In the genomic region with DNA sequence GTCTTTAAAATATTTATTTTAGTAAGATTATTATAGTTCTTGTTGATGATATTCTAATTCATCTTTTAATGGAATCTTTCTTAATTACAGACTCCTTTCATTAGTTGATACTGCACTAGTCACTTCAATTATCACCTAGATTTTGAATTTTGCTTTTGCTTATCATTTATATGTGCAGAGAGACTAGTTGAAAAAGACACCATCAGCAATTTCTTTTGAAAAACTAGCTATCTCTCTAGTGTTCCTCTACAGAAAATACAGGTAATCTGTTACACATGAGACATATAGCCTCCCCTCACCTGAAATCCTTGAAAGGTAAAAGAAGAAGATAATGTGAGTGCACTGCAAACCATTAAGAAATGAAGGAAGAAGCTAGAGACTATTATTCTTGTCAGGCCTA, we compare ENCODE assay signal across 15 cellular contexts. TPM values are rescaled to one million over a fixed set of nuclear protein-coding genes. Genes with fewer than 3 reads are reported as not detected.
DNase-seq lines count a peak whose midpoint lies in the region; ATAC-seq and TF ChIP-seq lines count a peak whose summit lies in the region.
"Had no signal": no experiment of that assay in that cellular context is flagged by ENCODE, and none has a peak within 500 bp of the region (broad histone marks: within the 10 kb centered on the region; RNA-seq: fewer than 3 reads in every experiment).

No MANE protein-coding gene starts in this region.

- H3K4me1 ChIP-seq in CD8-positive, alpha-beta memory T cell (ENCODE audit: insufficient read depth, low read length) = peaks cover 46% of the 10 kb centered on the region

- no peak overlapping the region for H3K27ac ChIP-seq in CD8-positive, alpha-beta memory T cell (ENCODE audit: low read depth, low read length)

- no peak overlapping the region for H3K4me3 Mint-ChIP-seq in activated naive CD4-positive, alpha-beta T cell treated with anti-CD3 and anti-CD28 coated beads, Interleukin-2, amount 10 ng/mL, durations not matched to agents 7 days and 5 days
- H3K4me3 Mint-ChIP-seq in CD8-positive, alpha-beta memory T cell = peak overlapping the region in 1 of 7 donors; percentile 6
- H3K4me3 Mint-ChIP-seq in activated T-helper 17 cell treated with anti-CD3 and anti-CD28 coated beads, Interleukin-2, amount 50 U/mL, for 72 hours = peak overlapping the region; percentile 35
- no peak overlapping the region for H3K4me3 Mint-ChIP-seq in progenitor cell of endocrine pancreas (ENCODE audit: low read depth)
- H3K4me3 Mint-ChIP-seq in activated T-helper 2 cell treated with anti-CD3 and anti-CD28 coated beads, Interferon-gamma antibody, Interleukin-2, Interleukin-4, amounts not matched to agents 10 μg/mL and 5 μg/mL and 100 μg/mL, durations not matched to agents 14 hours and 24 hours and 36 hours (ENCODE audit: low read depth) = no peak overlapping the region
- H3K4me3 Mint-ChIP-seq: CD14-positive monocyte, GM23338 had no signal

- ATAC-seq in activated T-helper 17 cell treated with anti-CD3 and anti-CD28 coated beads, Interleukin-2, amount 50 U/mL, for 72 hours (replicated peaks) = no peak
- ATAC-seq: GM23338 had no signal

- no peak overlapping the region for H3K4me3 ChIP-seq in CD8-positive, alpha-beta memory T cell (ENCODE audit: low read length)
- H3K4me3 ChIP-seq: GM23338 had no signal

- H3K9me3 ChIP-seq in CD8-positive, alpha-beta memory T cell (ENCODE audit: low read length) = no peaks in the 10 kb centered on the region

- H3K36me3 Mint-ChIP-seq in activated naive CD4-positive, alpha-beta T cell treated with anti-CD3 and anti-CD28 coated beads, Interleukin-2, amount 10 ng/mL, durations not matched to agents 7 days and 5 days = peaks cover 53% of the 10 kb centered on the region
- H3K36me3 Mint-ChIP-seq in CD8-positive, alpha-beta memory T cell = peaks cover 12 to 29% (median 14%) of the 10 kb centered on the region in 3 donors
- peaks cover 21% of the 10 kb centered on the region for H3K36me3 Mint-ChIP-seq in activated T-helper 17 cell treated with anti-CD3 and anti-CD28 coated beads, Interleukin-2, amount 50 U/mL, for 72 hours (ENCODE audit: low read depth)
- H3K36me3 Mint-ChIP-seq in progenitor cell of endocrine pancreas (ENCODE audit: insufficient read depth) = peaks cover 14% of the 10 kb centered on the region
- H3K36me3 Mint-ChIP-seq in activated T-helper 2 cell treated with anti-CD3 and anti-CD28 coated beads, Interferon-gamma antibody, Interleukin-2, Interleukin-4, amounts not matched to agents 10 μg/mL and 5 μg/mL and 100 μg/mL, durations not matched to agents 14 hours and 24 hours and 36 hours (ENCODE audit: low read depth) = peaks cover 56% of the 10 kb centered on the region

- no peak for TF ChIP-seq CTCF in progenitor cell of endocrine pancreas (IDR thresholded peaks at IDR 0.05; ENCODE audit: unreplicated experiment)

- H3K4me1 Mint-ChIP-seq in activated naive CD4-positive, alpha-beta T cell treated with anti-CD3 and anti-CD28 coated beads, Interleukin-2, amount 10 ng/mL, durations not matched to agents 7 days and 5 days = peaks cover 43% of the 10 kb centered on the region
- H3K4me1 Mint-ChIP-seq in CD8-positive, alpha-beta memory T cell = peaks cover 0 to 71% (median 48%) of the 10 kb centered on the region in 3 donors
- peaks cover 36% of the 10 kb centered on the region for H3K4me1 Mint-ChIP-seq in activated T-helper 17 cell treated with anti-CD3 and anti-CD28 coated beads, Interleukin-2, amount 50 U/mL, for 72 hours
- H3K4me1 Mint-ChIP-seq in progenitor cell of endocrine pancreas (ENCODE audit: low read depth) = peaks cover 31% of the 10 kb centered on the region
- peaks cover 32% of the 10 kb centered on the region for H3K4me1 Mint-ChIP-seq in activated T-helper 2 cell treated with anti-CD3 and anti-CD28 coated beads, Interferon-gamma antibody, Interleukin-2, Interleukin-4, amounts not matched to agents 10 μg/mL and 5 μg/mL and 100 μg/mL, durations not matched to agents 14 hours and 24 hours and 36 hours (ENCODE audit: low read depth)
- H3K4me1 Mint-ChIP-seq: GM23338 had no signal

- CTCF ChIA-PET in activated naive CD4-positive, alpha-beta T cell treated with anti-CD3 and anti-CD28 coated beads, Interleukin-2, amount 10 ng/mL, durations not matched to agents 7 days and 5 days (lab: Charles Lee) = interaction anchor here (0.8 to 4.5 kb wide), 2 partner anchors 10 to 20 kb away, joined by 3 to 14 read pairs; no protein-coding TSS in a partner anchor
- CTCF ChIA-PET in CD8-positive, alpha-beta memory T cell (lab: Charles Lee) = interaction anchor here (0.6 to 1.2 kb wide), 2 partner anchors 11 to 14 kb away, joined by 3 to 5 read pairs; no protein-coding TSS in a partner anchor

- DNase-seq in activated naive CD4-positive, alpha-beta T cell treated with anti-CD3 and anti-CD28 coated beads, Interleukin-2, amount 10 ng/mL, durations not matched to agents 7 days and 5 days = no peak
- DNase-seq in activated naive CD4-positive, alpha-beta T cell (lab: John Stamatoyannopoulos, UW) = no peak
- DNase-seq in CD8-positive, alpha-beta memory T cell = no peak
- no peak for DNase-seq in progenitor cell of endocrine pancreas (ENCODE audit: low spot score, unreplicated experiment)
- no peak for DNase-seq in cortex of kidney (lab: John Stamatoyannopoulos, UW)
- DNase-seq in activated T-helper 2 cell treated with anti-CD3 and anti-CD28 coated beads, Interferon-gamma antibody, Interleukin-2, Interleukin-4, amounts not matched to agents 10 μg/mL and 5 μg/mL and 100 μg/mL, durations not matched to agents 14 hours and 24 hours and 36 hours (ENCODE audit: low spot score) = no peak
- DNase-seq in SHP77 treated with DMSO at 0.1 percent for 48 hours (lab: John Stamatoyannopoulos, UW) = no peak
- DNase-seq: DND-41, GDM1, H7 had no signal

- no peaks in the 10 kb centered on the region for H3K27me3 ChIP-seq in CD8-positive, alpha-beta memory T cell (ENCODE audit: insufficient read depth, low read length, poor library complexity, severe bottlenecking)

- peaks cover 4% of the 10 kb centered on the region for H3K36me3 ChIP-seq in CD8-positive, alpha-beta memory T cell (ENCODE audit: insufficient read depth, low read length)

- POLR2A ChIA-PET in CD8-positive, alpha-beta memory T cell (lab: Charles Lee) = no interaction called here

- no peaks in the 10 kb centered on the region for H3K27me3 Mint-ChIP-seq in activated naive CD4-positive, alpha-beta T cell treated with anti-CD3 and anti-CD28 coated beads, Interleukin-2, amount 10 ng/mL, durations not matched to agents 7 days and 5 days
- H3K27me3 Mint-ChIP-seq in CD8-positive, alpha-beta memory T cell = peaks cover 0 to 2% of the 10 kb centered on the region in 2 donors
- no peaks in the 10 kb centered on the region for H3K27me3 Mint-ChIP-seq in activated T-helper 17 cell treated with anti-CD3 and anti-CD28 coated beads, Interleukin-2, amount 50 U/mL, for 72 hours
- H3K27me3 Mint-ChIP-seq in progenitor cell of endocrine pancreas = no peaks in the 10 kb centered on the region
- no peaks in the 10 kb centered on the region for H3K27me3 Mint-ChIP-seq in activated T-helper 2 cell treated with anti-CD3 and anti-CD28 coated beads, Interferon-gamma antibody, Interleukin-2, Interleukin-4, amounts not matched to agents 10 μg/mL and 5 μg/mL and 100 μg/mL, durations not matched to agents 14 hours and 24 hours and 36 hours (ENCODE audit: low read depth)

- H3K27ac Mint-ChIP-seq in activated naive CD4-positive, alpha-beta T cell treated with anti-CD3 and anti-CD28 coated beads, Interleukin-2, amount 10 ng/mL, durations not matched to agents 7 days and 5 days = peak overlapping the region; percentile 38
- H3K27ac Mint-ChIP-seq in CD8-positive, alpha-beta memory T cell = peak overlapping the region; percentile 13 to 81 (median 65)
- H3K27ac Mint-ChIP-seq in activated T-helper 17 cell treated with anti-CD3 and anti-CD28 coated beads, Interleukin-2, amount 50 U/mL, for 72 hours = no peak overlapping the region
- peak overlapping the region; percentile 90 for H3K27ac Mint-ChIP-seq in progenitor cell of endocrine pancreas
- H3K27ac Mint-ChIP-seq in activated T-helper 2 cell treated with anti-CD3 and anti-CD28 coated beads, Interferon-gamma antibody, Interleukin-2, Interleukin-4, amounts not matched to agents 10 μg/mL and 5 μg/mL and 100 μg/mL, durations not matched to agents 14 hours and 24 hours and 36 hours = no peak overlapping the region
- H3K27ac Mint-ChIP-seq: CD14-positive monocyte, GM23338 had no signal

- intact Hi-C loops in activated T-helper 2 cell treated with anti-CD3 and anti-CD28 coated beads, Interferon-gamma antibody, Interleukin-2, Interleukin-4, amounts not matched to agents 10 μg/mL and 5 μg/mL and 100 μg/mL, durations not matched to agents 14 hours and 24 hours and 36 hours (cut with micrococcal nuclease) = no loop called here

- peaks cover under 1% of the 10 kb centered on the region for H3K9me3 Mint-ChIP-seq in activated naive CD4-positive, alpha-beta T cell treated with anti-CD3 and anti-CD28 coated beads, Interleukin-2, amount 10 ng/mL, durations not matched to agents 7 days and 5 days
- H3K9me3 Mint-ChIP-seq in CD8-positive, alpha-beta memory T cell = no peaks in the 10 kb centered on the region
- H3K9me3 Mint-ChIP-seq in activated T-helper 17 cell treated with anti-CD3 and anti-CD28 coated beads, Interleukin-2, amount 50 U/mL, for 72 hours = no peaks in the 10 kb centered on the region
- peaks cover 11% of the 10 kb centered on the region for H3K9me3 Mint-ChIP-seq in progenitor cell of endocrine pancreas (ENCODE audit: low read depth)
- peaks cover 7% of the 10 kb centered on the region for H3K9me3 Mint-ChIP-seq in activated T-helper 2 cell treated with anti-CD3 and anti-CD28 coated beads, Interferon-gamma antibody, Interleukin-2, Interleukin-4, amounts not matched to agents 10 μg/mL and 5 μg/mL and 100 μg/mL, durations not matched to agents 14 hours and 24 hours and 36 hours
- H3K9me3 Mint-ChIP-seq: GM23338 had no signal

RNA-seq across cellular contexts. Expression of a gene that starts 31.3 kb away (rescaled TPM):
- 10 to 100 TPM; 15.6 to 16.2 TPM for total RNA-seq in CD8-positive, alpha-beta memory T cell
- 16.5 TPM for polyA plus RNA-seq in CD8-positive, alpha-beta memory T cell
- 10 to 100 TPM; 43.5 to 69.7 TPM for total RNA-seq in activated T-helper 17 cell treated with anti-CD3 and anti-CD28 coated beads, Interleukin-2, amount 50 U/mL, for 72 hours
- total RNA-seq in progenitor cell of endocrine pancreas = 14.8 and 16.0 TPM in 2 replicates
- 10.7 and 11.6 TPM in 2 replicates for total RNA-seq in activated T-helper 2 cell treated with anti-CD3 and anti-CD28 coated beads, Interferon-gamma antibody, Interleukin-2, Interleukin-4, amounts not matched to agents 10 μg/mL and 5 μg/mL and 100 μg/mL, durations not matched to agents 14 hours and 24 hours and 36 hours
- total RNA-seq: A673 had no signal
- polyA plus RNA-seq: BJ had no signal

Comparison
In these comparisons a context has a peak if more than half of its experiments do, and no peak if none do; other contexts are left out.
1. H3K27ac Mint-ChIP-seq: peak in activated naive CD4-positive, alpha-beta T cell treated with anti-CD3 and anti-CD28 coated beads, Interleukin-2, amount 10 ng/mL, durations not matched to agents 7 days and 5 days (single experiment), CD8-positive, alpha-beta memory T cell (8 of 8) and progenitor cell of endocrine pancreas (single experiment); none in activated T-helper 17 cell treated with anti-CD3 and anti-CD28 coated beads, Interleukin-2, amount 50 U/mL, for 72 hours (single experiment) and activated T-helper 2 cell treated with anti-CD3 and anti-CD28 coated beads, Interferon-gamma antibody, Interleukin-2, Interleukin-4, amounts not matched to agents 10 μg/mL and 5 μg/mL and 100 μg/mL, durations not matched to agents 14 hours and 24 hours and 36 hours (single experiment).